In the genomic region with DNA sequence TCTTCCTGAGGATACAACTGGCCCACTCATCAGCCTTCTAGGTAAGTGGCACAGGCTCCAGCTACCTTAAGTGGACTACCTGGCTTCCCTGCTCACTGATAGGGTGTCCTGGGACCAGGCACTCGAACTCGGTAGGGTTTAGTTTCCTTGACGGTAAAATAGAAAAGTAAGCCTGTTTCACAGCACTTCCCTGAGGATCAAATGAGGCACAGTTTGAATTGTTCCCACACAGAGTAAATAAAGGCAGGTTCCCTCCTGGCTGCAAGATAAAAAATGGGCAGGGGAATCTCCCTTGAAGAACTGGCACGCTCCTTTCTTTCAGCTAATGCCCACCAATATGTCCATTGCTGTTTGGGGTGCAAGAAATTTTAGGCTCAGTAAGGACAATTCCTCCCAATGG, we compare ENCODE assay signal across 14 cellular contexts. TPM values are rescaled to one million over a fixed set of nuclear protein-coding genes. Genes with fewer than 3 reads are reported as not detected.
DNase-seq lines count a peak whose midpoint lies in the region; ATAC-seq and TF ChIP-seq lines count a peak whose summit lies in the region.
"Had no signal": no experiment of that assay in that cellular context is flagged by ENCODE, and none has a peak within 500 bp of the region (broad histone marks: within the 10 kb centered on the region; RNA-seq: fewer than 3 reads in every experiment).

No MANE protein-coding gene starts in this region.

- intact Hi-C loops in Caco-2 (cut with micrococcal nuclease; ENCODE audit: unreplicated experiment) = loop anchor here (5.0 kb wide), 1 partner anchor 66 kb away; no protein-coding TSS in a partner anchor

- H3K9me3 ChIP-seq in Caco-2 = no peaks in the 10 kb centered on the region
- H3K9me3 ChIP-seq: MG63, sigmoid colon had no signal

- H3K27ac Mint-ChIP-seq in Caco-2 (ENCODE audit: unreplicated experiment) (no peak overlapping the region), immature natural killer cell (no peak overlapping the region)
- H3K27ac Mint-ChIP-seq in activated CD8-positive, alpha-beta T cell treated with anti-CD3 and anti-CD28 coated beads, Interleukin-2, amount 10 ng/mL, durations not matched to agents 7 days and 5 days = no peak overlapping the region

- no peak for ATAC-seq in activated CD8-positive, alpha-beta T cell treated with anti-CD3 and anti-CD28 coated beads, Interleukin-2, amount 10 ng/mL, durations not matched to agents 7 days and 5 days
- ATAC-seq in HG03135 (IDR thresholded peaks at IDR 0.05; ENCODE audit: unreplicated experiment) = no peak
- no peak for ATAC-seq in HG03280 (IDR thresholded peaks at IDR 0.05; ENCODE audit: unreplicated experiment)

- H3K4me1 ChIP-seq in ACC112 (ENCODE audit: control insufficient read depth, insufficient read depth, low read length, unreplicated experiment) (no peaks in the 10 kb centered on the region), Caco-2 (peaks cover 5% of the 10 kb centered on the region; the same call in 1 of the 2 replicates)

- no peaks in the 10 kb centered on the region for H3K36me3 Mint-ChIP-seq in Caco-2 (ENCODE audit: insufficient read depth, unreplicated experiment)
- H3K36me3 Mint-ChIP-seq in activated CD8-positive, alpha-beta T cell treated with anti-CD3 and anti-CD28 coated beads, Interleukin-2, amount 10 ng/mL, durations not matched to agents 7 days and 5 days (ENCODE audit: low read depth) = no peaks in the 10 kb centered on the region
- H3K36me3 Mint-ChIP-seq in immature natural killer cell = peaks cover 0 to 3% (median 0%) of the 10 kb centered on the region in 3 donors

- no peaks in the 10 kb centered on the region for H3K9me3 Mint-ChIP-seq in Caco-2 (ENCODE audit: unreplicated experiment)
- no peaks in the 10 kb centered on the region for H3K9me3 Mint-ChIP-seq in activated CD8-positive, alpha-beta T cell treated with anti-CD3 and anti-CD28 coated beads, Interleukin-2, amount 10 ng/mL, durations not matched to agents 7 days and 5 days (ENCODE audit: insufficient read depth)
- peaks cover 0 to 2% (median 0%) of the 10 kb centered on the region in 6 donors for H3K9me3 Mint-ChIP-seq in immature natural killer cell

- H3K27me3 Mint-ChIP-seq in Caco-2 (ENCODE audit: insufficient read depth, unreplicated experiment) (peaks cover 23% of the 10 kb centered on the region), immature natural killer cell (ENCODE audit: low read depth in 3 of 3) (peaks cover 4 to 27% (median 20%) of the 10 kb centered on the region in 3 donors)
- peaks cover 48% of the 10 kb centered on the region for H3K27me3 Mint-ChIP-seq in activated CD8-positive, alpha-beta T cell treated with anti-CD3 and anti-CD28 coated beads, Interleukin-2, amount 10 ng/mL, durations not matched to agents 7 days and 5 days (ENCODE audit: low read depth)

- CTCF ChIA-PET in Caco-2 (lab: Charles Lee) = no interaction called here
- CTCF ChIA-PET in activated CD8-positive, alpha-beta T cell treated with anti-CD3 and anti-CD28 coated beads, Interleukin-2, amount 10 ng/mL, durations not matched to agents 7 days and 5 days (lab: Charles Lee) = interaction anchor here (0.7 to 3.0 kb wide), 3 partner anchors 10 to 68 kb away, joined by 3 to 14 read pairs (median 3); no protein-coding TSS in a partner anchor
- CTCF ChIA-PET in HEK293T (lab: Yijun Ruan, JAX) = no interaction called here

- H3K36me3 ChIP-seq in ACC112 (ENCODE audit: insufficient read depth, low read length) (no peaks in the 10 kb centered on the region), Caco-2 (ENCODE audit: control insufficient read depth, insufficient read depth, low read length) (no peaks in the 10 kb centered on the region)
- H3K36me3 ChIP-seq: MG63, sigmoid colon had no signal

- H3K4me3 ChIP-seq in ACC112 (ENCODE audit: low read depth, low read length) (peak overlapping the region; percentile 87; the same call in 1 of the 2 replicates), Caco-2 (ENCODE audit: low read depth, low read length) (no peak overlapping the region)

- no peak for TF ChIP-seq CTCF in Caco-2 (IDR thresholded peaks at IDR 0.05; ENCODE audit: insufficient read depth in 1 of 2, low read depth in 1 of 2, low read length in 1 of 2, severe bottlenecking in 1 of 2, unreplicated experiment in 1 of 2)

- no peak overlapping the region for H2AFZ ChIP-seq in ACC112 (ENCODE audit: low read length, unreplicated experiment)

- DNase-seq in Caco-2 = no peak
- no peak for DNase-seq in activated CD8-positive, alpha-beta T cell treated with anti-CD3 and anti-CD28 coated beads, Interleukin-2, amount 10 ng/mL, durations not matched to agents 7 days and 5 days
- DNase-seq in immature natural killer cell = no peak
- DNase-seq in hypothalamus (lab: John Stamatoyannopoulos, UW) = no peak
- no peak for DNase-seq in HEK293T (ENCODE audit: extremely low spot score)
- DNase-seq: activated CD4-positive, CD25-positive, alpha-beta regulatory T cell treated with anti-CD3 and anti-CD28 coated beads, Interleukin-2, amount 50 U/mL, for 72 hours; activated gamma-delta T cell; HCEC 1CT; left colon; MG63 had no signal

- H3K4me1 Mint-ChIP-seq in Caco-2 (ENCODE audit: low read depth, unreplicated experiment) = no peaks in the 10 kb centered on the region
- peaks cover 4% of the 10 kb centered on the region for H3K4me1 Mint-ChIP-seq in activated CD8-positive, alpha-beta T cell treated with anti-CD3 and anti-CD28 coated beads, Interleukin-2, amount 10 ng/mL, durations not matched to agents 7 days and 5 days (ENCODE audit: low read depth)
- peaks cover 1 to 6% of the 10 kb centered on the region in 2 donors for H3K4me1 Mint-ChIP-seq in immature natural killer cell

- H3K4me3 Mint-ChIP-seq in Caco-2 (ENCODE audit: unreplicated experiment) = peak overlapping the region; percentile 67
- peak overlapping the region; percentile 70 for H3K4me3 Mint-ChIP-seq in activated CD8-positive, alpha-beta T cell treated with anti-CD3 and anti-CD28 coated beads, Interleukin-2, amount 10 ng/mL, durations not matched to agents 7 days and 5 days
- peak overlapping the region; percentile 46 to 72 (median 64) for H3K4me3 Mint-ChIP-seq in immature natural killer cell

- H3K27me3 ChIP-seq in ACC112 (ENCODE audit: insufficient read depth, low read length) (0 out of 2 replicates have a peak, but pooled peaks cover 5% of the 10 kb centered on the region), Caco-2 (replicated peaks; ENCODE audit: control insufficient read depth, insufficient read depth, low read length) (peaks cover 4% of the 10 kb centered on the region)
- H3K27me3 ChIP-seq: sigmoid colon had no signal

- H3K27ac ChIP-seq in ACC112 (ENCODE audit: low read depth, low read length) = no peak overlapping the region

- BruUV-seq in Caco-2 (replicated peaks; lab: Mats Ljungman, UMichigan) = no TSS peak

- POLR2A ChIA-PET in Caco-2 (lab: Charles Lee) (no interaction called here), HEK293T (lab: Yijun Ruan, JAX) (no interaction called here)
- POLR2A ChIA-PET in activated CD8-positive, alpha-beta T cell treated with anti-CD3 and anti-CD28 coated beads, Interleukin-2, amount 10 ng/mL, durations not matched to agents 7 days and 5 days (lab: Charles Lee) = no interaction called here

- no peaks in the 10 kb centered on the region for H3K79me2 ChIP-seq in ACC112 (ENCODE audit: control insufficient read depth, insufficient read depth, low read length, unreplicated experiment)

TF ChIP-seq in HEK293T, 16 proteins besides CTCF, POLR2A, EP300 and RAD21:
- no peak for TF ChIP-seq LEF1 (IDR thresholded peaks at IDR 0.05; ENCODE audit: borderline replicate concordance)
- TF ChIP-seq ELF4 (IDR thresholded peaks at IDR 0.05) = no peak
- TF ChIP-seq L3MBTL2 (conservative IDR thresholded peaks at IDR 0.05) = no peak

RNA-seq across cellular contexts. Expression of a gene that starts 1.1 kb away (rescaled TPM):
- 0.46 and 0.52 TPM in 2 replicates for total RNA-seq in Caco-2 (2022)
- total RNA-seq in activated CD8-positive, alpha-beta T cell treated with anti-CD3 and anti-CD28 coated beads, Interleukin-2, amount 10 ng/mL, durations not matched to agents 7 days and 5 days = not detected
- under 1 TPM in 1 of 3 donors, not detected in 2; 0.03 TPM for polyA plus RNA-seq in immature natural killer cell
